13 cellular contexts compared by ENCODE assay signal in genomic region chr19:49152218-49152550, GRCh38. TPM values are rescaled to one million over a fixed set of nuclear protein-coding genes. Genes with fewer than 3 reads are reported as not detected.
DNase-seq lines count a peak whose midpoint lies in the region; ATAC-seq and TF ChIP-seq lines count a peak whose summit lies in the region.
"Had no signal": no experiment of that assay in that cellular context is flagged by ENCODE, and none has a peak within 500 bp of the region (broad histone marks: within the 10 kb centered on the region; RNA-seq: fewer than 3 reads in every experiment).

No MANE protein-coding gene starts in this region.

- H4K20me1 ChIP-seq in BLaER1, result 0 out of 2 replicates have a peak, but pooled peaks cover 4% of the 10 kb centered on the region
- H4K20me1 ChIP-seq in GM23338 (replicated peaks; ENCODE audit: insufficient read depth), result no peaks in the 10 kb centered on the region

- no peaks in the 10 kb centered on the region for H3K27me3 ChIP-seq in BLaER1
- peaks cover 7% of the 10 kb centered on the region; the same call in 1 of the 2 replicates for H3K27me3 ChIP-seq in GM23338 (ENCODE audit: insufficient read depth)
- H3K27me3 ChIP-seq in naive thymus-derived CD4-positive, alpha-beta T cell (ENCODE audit: control insufficient read depth in 2 of 2, insufficient read depth in 2 of 2, low read length in 2 of 2), result peaks cover 8 to 32% of the 10 kb centered on the region in 2 donors
- no peaks in the 10 kb centered on the region for H3K27me3 ChIP-seq in MG63
- H3K27me3 ChIP-seq in SJCRH30, result no peaks in the 10 kb centered on the region
- H3K27me3 ChIP-seq: dorsolateral prefrontal cortex had no signal

- CTCF ChIA-PET in naive thymus-derived CD4-positive, alpha-beta T cell (lab: Charles Lee), result no interaction called here

- no peaks in the 10 kb centered on the region for H3K36me3 ChIP-seq in BLaER1
- no peaks in the 10 kb centered on the region for H3K36me3 ChIP-seq in GM23338 (ENCODE audit: insufficient read depth)
- H3K36me3 ChIP-seq in naive thymus-derived CD4-positive, alpha-beta T cell (ENCODE audit: control insufficient read depth in 2 of 3, insufficient read depth in 3 of 3, low read length in 3 of 3), result no peaks in the 10 kb centered on the region
- H3K36me3 ChIP-seq in MG63, result no peaks in the 10 kb centered on the region
- no peaks in the 10 kb centered on the region for H3K36me3 ChIP-seq in SJCRH30

- H3K27ac ChIP-seq in BLaER1 (no peak overlapping the region), GM23338 (ENCODE audit: low read depth) (no peak overlapping the region), SJCRH30 (no peak overlapping the region)
- no peak overlapping the region for H3K27ac ChIP-seq in naive thymus-derived CD4-positive, alpha-beta T cell (ENCODE audit: low read depth, low read length)

- POLR2A ChIA-PET in naive thymus-derived CD4-positive, alpha-beta T cell (lab: Charles Lee), result no interaction called here

- H3F3A ChIP-seq in GM23338 (replicated peaks; ENCODE audit: low read depth), result peaks cover 17% of the 10 kb centered on the region

- no peak for TF ChIP-seq CTCF in GM23338 (conservative IDR thresholded peaks at IDR 0.05; ENCODE audit: low read depth in 2 of 2)

- no peak overlapping the region for H3K27ac Mint-ChIP-seq in GM23338
- H3K27ac Mint-ChIP-seq in central memory CD8-positive, alpha-beta T cell (ENCODE audit: low read depth), result no peak overlapping the region
- H3K27ac Mint-ChIP-seq in naive thymus-derived CD4-positive, alpha-beta T cell, result peak overlapping the region in 1 of 9 donors; percentile 33
- H3K27ac Mint-ChIP-seq: activated T-cell treated with anti-CD3 and anti-CD28 coated beads, Interleukin-2, amount 50 U/mL, for 24 hours; stimulated activated naive CD8-positive, alpha-beta T cell treated with anti-CD3 and anti-CD28 coated beads, Interleukin-15, Interleukin-2, amounts not matched to agents 100 ng/mL and 50 ng/mL, for 24 hours had no signal

- no peak overlapping the region for H3K9ac ChIP-seq in BLaER1
- H3K9ac ChIP-seq: SK-N-SH had no signal

- ATAC-seq in GM23338, result no peak; the same call in 2 of the 3 replicates
- ATAC-seq in central memory CD8-positive, alpha-beta T cell (replicated peaks; ENCODE audit: extremely low read depth, poor library complexity, severe bottlenecking), result no peak
- ATAC-seq in naive thymus-derived CD4-positive, alpha-beta T cell, result no peak
- ATAC-seq in GM18517 (IDR thresholded peaks at IDR 0.05; ENCODE audit: unreplicated experiment), result no peak

- H3K9me2 ChIP-seq in GM23338 (ENCODE audit: insufficient read depth), result peaks cover 19% of the 10 kb centered on the region
- H3K9me2 ChIP-seq: SK-N-SH had no signal

- H3K4me3 ChIP-seq in BLaER1 (no peak overlapping the region), GM23338 (peak overlapping the region; percentile 38; the same call in 1 of the 2 replicates), MG63 (no peak overlapping the region), SJCRH30 (no peak overlapping the region)
- no peak overlapping the region for H3K4me3 ChIP-seq in naive thymus-derived CD4-positive, alpha-beta T cell (ENCODE audit: low read length)

- H3K36me3 Mint-ChIP-seq in GM23338 (ENCODE audit: low read depth), result peaks cover 8% of the 10 kb centered on the region; the same call in 2 of the 3 replicates
- peaks cover 4% of the 10 kb centered on the region for H3K36me3 Mint-ChIP-seq in central memory CD8-positive, alpha-beta T cell (ENCODE audit: insufficient read depth)
- peaks cover 0 to 9% (median 0%) of the 10 kb centered on the region in 5 donors for H3K36me3 Mint-ChIP-seq in naive thymus-derived CD4-positive, alpha-beta T cell

- intact Hi-C loops in naive thymus-derived CD4-positive, alpha-beta T cell (cut with micrococcal nuclease), result loop anchor here in 1 of 2 donors (5.0 kb wide), 1 partner anchor 35 kb away; the partner anchor contains the start of genes C19orf73 and PPFIA3

- H3K4me3 Mint-ChIP-seq in GM23338, result peak overlapping the region; percentile 96; the same call in 2 of the 3 replicates
- peak overlapping the region; percentile 54 for H3K4me3 Mint-ChIP-seq in central memory CD8-positive, alpha-beta T cell
- H3K4me3 Mint-ChIP-seq in naive thymus-derived CD4-positive, alpha-beta T cell, result peak overlapping the region in 6 of 10 donors; percentile 59 to 83 (median 76)
- H3K4me3 Mint-ChIP-seq: activated T-cell treated with anti-CD3 and anti-CD28 coated beads, Interleukin-2, amount 50 U/mL, for 24 hours; stimulated activated naive CD8-positive, alpha-beta T cell treated with anti-CD3 and anti-CD28 coated beads, Interleukin-15, Interleukin-2, amounts not matched to agents 100 ng/mL and 50 ng/mL, for 24 hours had no signal

- H3K4me2 ChIP-seq in BLaER1, result peak overlapping the region; percentile 95
- peak overlapping the region; percentile 41; the same call in 1 of the 2 replicates for H3K4me2 ChIP-seq in GM23338
- H3K4me2 ChIP-seq: SK-N-SH had no signal

- H2AFZ ChIP-seq in GM23338, result no peak overlapping the region

- H3K9me3 Mint-ChIP-seq in GM23338, result peaks cover 12% of the 10 kb centered on the region
- peaks cover 8% of the 10 kb centered on the region for H3K9me3 Mint-ChIP-seq in central memory CD8-positive, alpha-beta T cell
- peaks cover 0 to 14% (median 5%) of the 10 kb centered on the region in 11 donors for H3K9me3 Mint-ChIP-seq in naive thymus-derived CD4-positive, alpha-beta T cell
- H3K9me3 Mint-ChIP-seq: stimulated activated naive CD8-positive, alpha-beta T cell treated with anti-CD3 and anti-CD28 coated beads, Interleukin-15, Interleukin-2, amounts not matched to agents 100 ng/mL and 50 ng/mL, for 24 hours had no signal

- H3K4me1 ChIP-seq in BLaER1 (peaks cover 77% of the 10 kb centered on the region), GM23338 (ENCODE audit: insufficient read depth) (peaks cover 21% of the 10 kb centered on the region), SJCRH30 (peaks cover 18% of the 10 kb centered on the region)
- peaks cover 8 to 28% of the 10 kb centered on the region in 2 donors for H3K4me1 ChIP-seq in naive thymus-derived CD4-positive, alpha-beta T cell (ENCODE audit: control insufficient read depth in 2 of 2, insufficient read depth in 2 of 2, low read length in 2 of 2)

- H3K9me3 ChIP-seq in BLaER1, result no peaks in the 10 kb centered on the region
- no peaks in the 10 kb centered on the region for H3K9me3 ChIP-seq in naive thymus-derived CD4-positive, alpha-beta T cell (ENCODE audit: control insufficient read depth in 2 of 3, low read length in 3 of 3)
- H3K9me3 ChIP-seq in MG63, result no peaks in the 10 kb centered on the region
- H3K9me3 ChIP-seq in SJCRH30 (replicated peaks), result no peaks in the 10 kb centered on the region
- H3K9me3 ChIP-seq: SK-N-SH had no signal

- H3K4me1 Mint-ChIP-seq in GM23338, result peaks cover 41% of the 10 kb centered on the region
- peaks cover 30% of the 10 kb centered on the region for H3K4me1 Mint-ChIP-seq in central memory CD8-positive, alpha-beta T cell
- peaks cover 10 to 39% (median 30%) of the 10 kb centered on the region in 7 donors for H3K4me1 Mint-ChIP-seq in naive thymus-derived CD4-positive, alpha-beta T cell

- DNase-seq in GM23338 (ENCODE audit: low spot score) (peak; percentile 45), MG63 (no peak), SJCRH30 (no peak), T-helper 1 cell (no peak)
- DNase-seq in central memory CD8-positive, alpha-beta T cell (ENCODE audit: low spot score in 2 of 2), result no peak
- no peak for DNase-seq in naive thymus-derived CD4-positive, alpha-beta T cell

- no peaks in the 10 kb centered on the region for H3K79me2 ChIP-seq in GM23338 (replicated peaks; ENCODE audit: insufficient read depth)

- H3K27me3 Mint-ChIP-seq in GM23338 (ENCODE audit: insufficient read depth, low read depth, poor library complexity), result peaks cover 24% of the 10 kb centered on the region
- H3K27me3 Mint-ChIP-seq in central memory CD8-positive, alpha-beta T cell, result peaks cover 92% of the 10 kb centered on the region
- H3K27me3 Mint-ChIP-seq in naive thymus-derived CD4-positive, alpha-beta T cell, result peaks cover 59 to 81% (median 66%) of the 10 kb centered on the region in 5 donors

RNA-seq across cellular contexts. Expression of gene HRC, which starts 3.0 kb away (rescaled TPM):
- total RNA-seq in GM23338 (2014; rRNA removed; shearing (Covaris generic)), result 1.4 and 1.9 TPM in 2 replicates
- 2.0 and 2.5 TPM in 2 replicates for polyA plus RNA-seq in GM23338 (2016; fragmentation: Nextera tagmentation; extraction: Ambion mirVana)
- total RNA-seq in naive thymus-derived CD4-positive, alpha-beta T cell, result not detected
- not detected for polyA plus RNA-seq in naive thymus-derived CD4-positive, alpha-beta T cell
- not detected in 2 replicates for total RNA-seq in MG63 (2014; rRNA removed; shearing (Covaris generic); ENCODE audit: low replicate concordance)
- 2.1 and 3.2 TPM in 2 replicates for total RNA-seq in SJCRH30 (2014; rRNA removed; shearing (Covaris generic))
- polyA plus RNA-seq: SK-N-SH had no signal

RNA-seq across cellular contexts. Expression of gene TRPM4, which starts 5.4 kb away (rescaled TPM):
- total RNA-seq in GM23338 (2014; rRNA removed; shearing (Covaris generic)), result 11.6 and 16.5 TPM in 2 replicates
- polyA plus RNA-seq in GM23338 (2016; fragmentation: Nextera tagmentation; extraction: Ambion mirVana), result 25.7 and 30.4 TPM in 2 replicates
- 1 to 10 TPM in 1 of 5 experiments, under 1 TPM in 3, not detected in 1; 0.72 to 3.2 (median 0.85) TPM for total RNA-seq in naive thymus-derived CD4-positive, alpha-beta T cell
- polyA plus RNA-seq in naive thymus-derived CD4-positive, alpha-beta T cell, result under 1 TPM in 1 of 2 donors, not detected in 1; 0.13 TPM
- total RNA-seq in MG63 (2014; rRNA removed; shearing (Covaris generic); ENCODE audit: low replicate concordance), result 7.9 and 8.4 TPM in 2 replicates
- total RNA-seq in SJCRH30 (2014; rRNA removed; shearing (Covaris generic)), result 1.2 and 1.8 TPM in 2 replicates

RNA-seq across cellular contexts. Expression of gene PPFIA3, which starts 32.8 kb away (rescaled TPM):
- total RNA-seq in GM23338 (2014; rRNA removed; shearing (Covaris generic)), result 22.6 and 29.7 TPM in 2 replicates
- polyA plus RNA-seq in GM23338 (2016; fragmentation: Nextera tagmentation; extraction: Ambion mirVana), result 21.3 and 25.4 TPM in 2 replicates
- 1 to 10 TPM; 2.2 to 4.9 (median 3.3) TPM for total RNA-seq in naive thymus-derived CD4-positive, alpha-beta T cell
- polyA plus RNA-seq in naive thymus-derived CD4-positive, alpha-beta T cell, result under 1 TPM; 0.15 to 0.54 TPM
- 3.4 and 21.4 TPM in 2 replicates for total RNA-seq in MG63 (2014; rRNA removed; shearing (Covaris generic); ENCODE audit: low replicate concordance)
- total RNA-seq in SJCRH30 (2014; rRNA removed; shearing (Covaris generic)), result 20.8 and 27.1 TPM in 2 replicates

RNA-seq across cellular contexts. Expression of gene C19orf73, which starts 33.2 kb away (rescaled TPM):
- 2.6 and 8.1 TPM in 2 replicates for total RNA-seq in GM23338 (2014; rRNA removed; shearing (Covaris generic))
- polyA plus RNA-seq in GM23338 (2016; fragmentation: Nextera tagmentation; extraction: Ambion mirVana), result 8.0 and 9.1 TPM in 2 replicates
- total RNA-seq in naive thymus-derived CD4-positive, alpha-beta T cell, result 1 to 10 TPM; 1.3 to 2.8 (median 2.2) TPM
- 1 to 10 TPM; 4.3 to 4.8 TPM for polyA plus RNA-seq in naive thymus-derived CD4-positive, alpha-beta T cell
- total RNA-seq in MG63 (2014; rRNA removed; shearing (Covaris generic); ENCODE audit: low replicate concordance), result 3.7 and 4.6 TPM in 2 replicates
- total RNA-seq in SJCRH30 (2014; rRNA removed; shearing (Covaris generic)), result 0.99 and 1.7 TPM in 2 replicates
- total RNA-seq: myocyte had no signal

RNA-seq across cellular contexts. Expression of gene LIN7B, which starts 38.0 kb away (rescaled TPM):
- 1.2 and 7.8 TPM in 2 replicates for total RNA-seq in GM23338 (2014; rRNA removed; shearing (Covaris generic))
- polyA plus RNA-seq in GM23338 (2016; fragmentation: Nextera tagmentation; extraction: Ambion mirVana), result 8.6 and 10.5 TPM in 2 replicates
- 10 to 100 TPM in 4 of 5 experiments, 1 to 10 TPM in 1; 3.7 to 21.7 (median 10.8) TPM for total RNA-seq in naive thymus-derived CD4-positive, alpha-beta T cell
- 1 to 10 TPM; 4.0 to 5.7 TPM for polyA plus RNA-seq in naive thymus-derived CD4-positive, alpha-beta T cell
- total RNA-seq in MG63 (2014; rRNA removed; shearing (Covaris generic); ENCODE audit: low replicate concordance), result 12.3 and 20.4 TPM in 2 replicates
- total RNA-seq in SJCRH30 (2014; rRNA removed; shearing (Covaris generic)), result 4.1 and 5.0 TPM in 2 replicates
